1 cellular context compared by ENCODE assay signal in the genomic region with DNA sequence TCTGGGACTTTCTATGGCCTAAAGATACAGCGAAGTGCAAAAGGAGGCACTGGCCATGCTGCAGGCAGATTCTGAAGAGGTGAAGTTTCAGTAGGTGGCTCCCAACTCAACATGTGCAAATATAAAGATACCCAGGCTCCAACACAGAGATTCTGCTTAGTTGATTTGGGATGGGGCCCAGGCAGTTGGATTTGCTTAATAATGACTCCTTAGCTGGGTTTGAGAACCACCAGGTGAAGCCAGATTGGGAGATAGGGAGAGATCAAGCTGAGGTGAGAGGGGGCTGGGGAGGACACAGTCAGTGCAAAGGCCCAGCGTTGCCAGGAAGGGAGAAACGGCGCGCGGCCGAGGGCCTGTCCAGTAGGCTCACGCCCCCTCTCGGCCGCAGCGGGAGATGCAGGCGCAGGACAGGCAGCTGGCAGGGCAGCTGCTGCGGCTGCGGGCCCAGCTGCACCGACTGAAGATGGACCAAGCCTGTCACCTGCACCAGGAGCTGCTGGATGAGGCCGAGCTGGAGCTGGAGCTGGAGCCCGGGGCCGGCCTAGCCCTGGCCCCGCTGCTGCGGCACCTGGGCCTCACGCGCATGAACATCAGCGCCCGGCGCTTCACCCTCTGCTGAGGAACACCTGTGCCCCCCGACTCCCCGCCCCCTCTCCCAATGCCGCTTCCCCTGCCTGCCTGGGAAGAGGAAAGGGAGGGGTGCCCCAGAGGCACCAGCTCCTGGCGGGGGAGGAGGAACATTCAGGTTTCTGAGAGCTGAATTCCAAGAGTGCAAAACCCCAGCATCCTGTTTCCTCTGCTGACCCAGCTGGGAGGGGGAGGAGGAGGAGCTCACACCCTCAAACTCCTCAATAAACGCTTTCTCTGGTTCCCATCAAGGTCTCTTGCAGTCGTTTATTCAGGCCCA.
TF ChIP-seq lines count a peak whose summit lies in the region.

No MANE protein-coding gene starts in this region.

TF ChIP-seq in HepG2, 621 proteins besides CTCF, POLR2A, EP300 and RAD21 (continued from another document and continues in another):
- TF ChIP-seq, protein P1, sequence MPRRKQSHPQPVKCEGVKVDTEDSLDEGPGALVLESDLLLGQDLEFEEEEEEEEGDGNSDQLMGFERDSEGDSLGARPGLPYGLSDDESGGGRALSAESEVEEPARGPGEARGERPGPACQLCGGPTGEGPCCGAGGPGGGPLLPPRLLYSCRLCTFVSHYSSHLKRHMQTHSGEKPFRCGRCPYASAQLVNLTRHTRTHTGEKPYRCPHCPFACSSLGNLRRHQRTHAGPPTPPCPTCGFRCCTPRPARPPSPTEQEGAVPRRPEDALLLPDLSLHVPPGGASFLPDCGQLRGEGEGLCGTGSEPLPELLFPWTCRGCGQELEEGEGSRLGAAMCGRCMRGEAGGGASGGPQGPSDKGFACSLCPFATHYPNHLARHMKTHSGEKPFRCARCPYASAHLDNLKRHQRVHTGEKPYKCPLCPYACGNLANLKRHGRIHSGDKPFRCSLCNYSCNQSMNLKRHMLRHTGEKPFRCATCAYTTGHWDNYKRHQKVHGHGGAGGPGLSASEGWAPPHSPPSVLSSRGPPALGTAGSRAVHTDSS (CRISPR knock-in tag; conservative IDR thresholded peaks at IDR 0.05): no peak
- TF ChIP-seq TEAD2 (CRISPR knock-in tag; IDR thresholded peaks at IDR 0.05) (no peak), ZNF3 (CRISPR knock-in tag; IDR thresholded peaks at IDR 0.05) (peak; percentile 65; the same call in 1 of the 2 replicates), HIC2 (CRISPR knock-in tag; IDR thresholded peaks at IDR 0.05; ENCODE audit: low read depth) (peak; percentile 63), ZNF772 (CRISPR knock-in tag; IDR thresholded peaks at IDR 0.05) (peak; percentile 76; the same call in 1 of the 2 replicates), IKZF4 (CRISPR knock-in tag; IDR thresholded peaks at IDR 0.05; ENCODE audit: borderline replicate concordance, low read depth, not compliant biosample characterization) (no peak), MIER3 (CRISPR knock-in tag; IDR thresholded peaks at IDR 0.05; ENCODE audit: borderline replicate concordance) (peak; percentile 54; the same call in 1 of the 2 replicates), ZNF788 (CRISPR knock-in tag; IDR thresholded peaks at IDR 0.05; ENCODE audit: borderline replicate concordance) (peak; percentile 81; the same call in 1 of the 2 replicates), ZNF44 (CRISPR knock-in tag; IDR thresholded peaks at IDR 0.05) (no peak), ZBTB8A (CRISPR knock-in tag; IDR thresholded peaks at IDR 0.05; ENCODE audit: borderline replicate concordance, low read depth) (no peak), ZFX (CRISPR knock-in tag; IDR thresholded peaks at IDR 0.05; ENCODE audit: low read depth) (peak; percentile 72; the same call in 1 of the 2 replicates), SKI (IDR thresholded peaks at IDR 0.05; ENCODE audit: partially characterized antibody) (peak; percentile 22), ZNF138 (CRISPR knock-in tag; IDR thresholded peaks at IDR 0.05; ENCODE audit: low read depth) (no peak), CBX1 (IDR thresholded peaks at IDR 0.05; ENCODE audit: low read depth) (peak; percentile 58), KLF6 (CRISPR knock-in tag; IDR thresholded peaks at IDR 0.05) (no peak), TAF1 (CRISPR knock-in tag; IDR thresholded peaks at IDR 0.05) (0 out of 2 replicates have a peak, but pooled peaks have one; percentile 6), ZBTB21 (CRISPR knock-in tag; IDR thresholded peaks at IDR 0.05) (no peak), RFX5 (IDR thresholded peaks at IDR 0.05; ENCODE audit: low read depth, low read length) (peak; percentile 47; the same call in 1 of the 2 replicates), CBX2 (IDR thresholded peaks at IDR 0.05; ENCODE audit: low read depth, low read length) (no peak), CBX2 (CRISPR knock-in tag; IDR thresholded peaks at IDR 0.05; ENCODE audit: low read depth) (no peak), ZZZ3 (CRISPR knock-in tag; IDR thresholded peaks at IDR 0.05; ENCODE audit: borderline replicate concordance) (no peak), HDAC1 (CRISPR knock-in tag; IDR thresholded peaks at IDR 0.05) (peak; percentile 56), ZNF263 (CRISPR knock-in tag; IDR thresholded peaks at IDR 0.05) (peak; percentile 25; the same call in 1 of the 2 replicates), THAP8 (CRISPR knock-in tag; IDR thresholded peaks at IDR 0.05; ENCODE audit: borderline replicate concordance) (0 out of 2 replicates have a peak, but pooled peaks have one; percentile 26), ZNF251 (CRISPR knock-in tag; IDR thresholded peaks at IDR 0.05) (no peak)
- TF ChIP-seq, protein P2, sequence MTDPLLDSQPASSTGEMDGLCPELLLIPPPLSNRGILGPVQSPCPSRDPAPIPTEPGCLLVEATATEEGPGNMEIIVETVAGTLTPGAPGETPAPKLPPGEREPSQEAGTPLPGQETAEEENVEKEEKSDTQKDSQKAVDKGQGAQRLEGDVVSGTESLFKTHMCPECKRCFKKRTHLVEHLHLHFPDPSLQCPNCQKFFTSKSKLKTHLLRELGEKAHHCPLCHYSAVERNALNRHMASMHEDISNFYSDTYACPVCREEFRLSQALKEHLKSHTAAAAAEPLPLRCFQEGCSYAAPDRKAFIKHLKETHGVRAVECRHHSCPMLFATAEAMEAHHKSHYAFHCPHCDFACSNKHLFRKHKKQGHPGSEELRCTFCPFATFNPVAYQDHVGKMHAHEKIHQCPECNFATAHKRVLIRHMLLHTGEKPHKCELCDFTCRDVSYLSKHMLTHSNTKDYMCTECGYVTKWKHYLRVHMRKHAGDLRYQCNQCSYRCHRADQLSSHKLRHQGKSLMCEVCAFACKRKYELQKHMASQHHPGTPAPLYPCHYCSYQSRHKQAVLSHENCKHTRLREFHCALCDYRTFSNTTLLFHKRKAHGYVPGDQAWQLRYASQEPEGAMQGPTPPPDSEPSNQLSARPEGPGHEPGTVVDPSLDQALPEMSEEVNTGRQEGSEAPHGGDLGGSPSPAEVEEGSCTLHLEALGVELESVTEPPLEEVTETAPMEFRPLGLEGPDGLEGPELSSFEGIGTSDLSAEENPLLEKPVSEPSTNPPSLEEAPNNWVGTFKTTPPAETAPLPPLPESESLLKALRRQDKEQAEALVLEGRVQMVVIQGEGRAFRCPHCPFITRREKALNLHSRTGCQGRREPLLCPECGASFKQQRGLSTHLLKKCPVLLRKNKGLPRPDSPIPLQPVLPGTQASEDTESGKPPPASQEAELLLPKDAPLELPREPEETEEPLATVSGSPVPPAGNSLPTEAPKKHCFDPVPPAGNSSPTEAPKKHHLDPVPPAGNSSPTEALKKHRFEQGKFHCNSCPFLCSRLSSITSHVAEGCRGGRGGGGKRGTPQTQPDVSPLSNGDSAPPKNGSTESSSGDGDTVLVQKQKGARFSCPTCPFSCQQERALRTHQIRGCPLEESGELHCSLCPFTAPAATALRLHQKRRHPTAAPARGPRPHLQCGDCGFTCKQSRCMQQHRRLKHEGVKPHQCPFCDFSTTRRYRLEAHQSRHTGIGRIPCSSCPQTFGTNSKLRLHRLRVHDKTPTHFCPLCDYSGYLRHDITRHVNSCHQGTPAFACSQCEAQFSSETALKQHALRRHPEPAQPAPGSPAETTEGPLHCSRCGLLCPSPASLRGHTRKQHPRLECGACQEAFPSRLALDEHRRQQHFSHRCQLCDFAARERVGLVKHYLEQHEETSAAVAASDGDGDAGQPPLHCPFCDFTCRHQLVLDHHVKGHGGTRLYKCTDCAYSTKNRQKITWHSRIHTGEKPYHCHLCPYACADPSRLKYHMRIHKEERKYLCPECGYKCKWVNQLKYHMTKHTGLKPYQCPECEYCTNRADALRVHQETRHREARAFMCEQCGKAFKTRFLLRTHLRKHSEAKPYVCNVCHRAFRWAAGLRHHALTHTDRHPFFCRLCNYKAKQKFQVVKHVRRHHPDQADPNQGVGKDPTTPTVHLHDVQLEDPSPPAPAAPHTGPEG (CRISPR knock-in tag; IDR thresholded peaks at IDR 0.05): no peak; the same call in 1 of the 2 replicates
- TF ChIP-seq, protein P3, sequence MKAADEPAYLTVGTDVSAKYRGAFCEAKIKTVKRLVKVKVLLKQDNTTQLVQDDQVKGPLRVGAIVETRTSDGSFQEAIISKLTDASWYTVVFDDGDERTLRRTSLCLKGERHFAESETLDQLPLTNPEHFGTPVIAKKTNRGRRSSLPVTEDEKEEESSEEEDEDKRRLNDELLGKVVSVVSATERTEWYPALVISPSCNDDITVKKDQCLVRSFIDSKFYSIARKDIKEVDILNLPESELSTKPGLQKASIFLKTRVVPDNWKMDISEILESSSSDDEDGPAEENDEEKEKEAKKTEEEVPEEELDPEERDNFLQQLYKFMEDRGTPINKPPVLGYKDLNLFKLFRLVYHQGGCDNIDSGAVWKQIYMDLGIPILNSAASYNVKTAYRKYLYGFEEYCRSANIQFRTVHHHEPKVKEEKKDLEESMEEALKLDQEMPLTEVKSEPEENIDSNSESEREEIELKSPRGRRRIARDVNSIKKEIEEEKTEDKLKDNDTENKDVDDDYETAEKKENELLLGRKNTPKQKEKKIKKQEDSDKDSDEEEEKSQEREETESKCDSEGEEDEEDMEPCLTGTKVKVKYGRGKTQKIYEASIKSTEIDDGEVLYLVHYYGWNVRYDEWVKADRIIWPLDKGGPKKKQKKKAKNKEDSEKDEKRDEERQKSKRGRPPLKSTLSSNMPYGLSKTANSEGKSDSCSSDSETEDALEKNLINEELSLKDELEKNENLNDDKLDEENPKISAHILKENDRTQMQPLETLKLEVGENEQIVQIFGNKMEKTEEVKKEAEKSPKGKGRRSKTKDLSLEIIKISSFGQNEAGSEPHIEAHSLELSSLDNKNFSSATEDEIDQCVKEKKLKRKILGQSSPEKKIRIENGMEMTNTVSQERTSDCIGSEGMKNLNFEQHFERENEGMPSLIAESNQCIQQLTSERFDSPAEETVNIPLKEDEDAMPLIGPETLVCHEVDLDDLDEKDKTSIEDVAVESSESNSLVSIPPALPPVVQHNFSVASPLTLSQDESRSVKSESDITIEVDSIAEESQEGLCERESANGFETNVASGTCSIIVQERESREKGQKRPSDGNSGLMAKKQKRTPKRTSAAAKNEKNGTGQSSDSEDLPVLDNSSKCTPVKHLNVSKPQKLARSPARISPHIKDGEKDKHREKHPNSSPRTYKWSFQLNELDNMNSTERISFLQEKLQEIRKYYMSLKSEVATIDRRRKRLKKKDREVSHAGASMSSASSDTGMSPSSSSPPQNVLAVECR (CRISPR knock-in tag; IDR thresholded peaks at IDR 0.05; ENCODE audit: borderline replicate concordance): peak; percentile 57; the same call in 1 of the 2 replicates
- TF ChIP-seq, protein P4, sequence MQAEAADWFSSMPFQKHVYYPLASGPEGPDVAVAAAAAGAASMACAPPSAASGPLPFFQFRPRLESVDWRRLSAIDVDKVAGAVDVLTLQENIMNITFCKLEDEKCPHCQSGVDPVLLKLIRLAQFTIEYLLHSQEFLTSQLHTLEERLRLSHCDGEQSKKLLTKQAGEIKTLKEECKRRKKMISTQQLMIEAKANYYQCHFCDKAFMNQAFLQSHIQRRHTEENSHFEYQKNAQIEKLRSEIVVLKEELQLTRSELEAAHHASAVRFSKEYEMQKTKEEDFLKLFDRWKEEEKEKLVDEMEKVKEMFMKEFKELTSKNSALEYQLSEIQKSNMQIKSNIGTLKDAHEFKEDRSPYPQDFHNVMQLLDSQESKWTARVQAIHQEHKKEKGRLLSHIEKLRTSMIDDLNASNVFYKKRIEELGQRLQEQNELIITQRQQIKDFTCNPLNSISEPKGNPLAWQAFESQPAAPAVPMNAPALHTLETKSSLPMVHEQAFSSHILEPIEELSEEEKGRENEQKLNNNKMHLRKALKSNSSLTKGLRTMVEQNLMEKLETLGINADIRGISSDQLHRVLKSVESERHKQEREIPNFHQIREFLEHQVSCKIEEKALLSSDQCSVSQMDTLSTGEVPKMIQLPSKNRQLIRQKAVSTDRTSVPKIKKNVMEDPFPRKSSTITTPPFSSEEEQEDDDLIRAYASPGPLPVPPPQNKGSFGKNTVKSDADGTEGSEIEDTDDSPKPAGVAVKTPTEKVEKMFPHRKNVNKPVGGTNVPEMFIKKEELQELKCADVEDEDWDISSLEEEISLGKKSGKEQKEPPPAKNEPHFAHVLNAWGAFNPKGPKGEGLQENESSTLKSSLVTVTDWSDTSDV (CRISPR knock-in tag; IDR thresholded peaks at IDR 0.05): no peak
- TF ChIP-seq, protein P5, sequence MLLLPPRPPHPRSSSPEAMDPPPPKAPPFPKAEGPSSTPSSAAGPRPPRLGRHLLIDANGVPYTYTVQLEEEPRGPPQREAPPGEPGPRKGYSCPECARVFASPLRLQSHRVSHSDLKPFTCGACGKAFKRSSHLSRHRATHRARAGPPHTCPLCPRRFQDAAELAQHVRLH (CRISPR knock-in tag; IDR thresholded peaks at IDR 0.05; ENCODE audit: borderline replicate concordance, low read depth): 0 out of 2 replicates have a peak, but pooled peaks have one; percentile 36
- TF ChIP-seq, protein P6, sequence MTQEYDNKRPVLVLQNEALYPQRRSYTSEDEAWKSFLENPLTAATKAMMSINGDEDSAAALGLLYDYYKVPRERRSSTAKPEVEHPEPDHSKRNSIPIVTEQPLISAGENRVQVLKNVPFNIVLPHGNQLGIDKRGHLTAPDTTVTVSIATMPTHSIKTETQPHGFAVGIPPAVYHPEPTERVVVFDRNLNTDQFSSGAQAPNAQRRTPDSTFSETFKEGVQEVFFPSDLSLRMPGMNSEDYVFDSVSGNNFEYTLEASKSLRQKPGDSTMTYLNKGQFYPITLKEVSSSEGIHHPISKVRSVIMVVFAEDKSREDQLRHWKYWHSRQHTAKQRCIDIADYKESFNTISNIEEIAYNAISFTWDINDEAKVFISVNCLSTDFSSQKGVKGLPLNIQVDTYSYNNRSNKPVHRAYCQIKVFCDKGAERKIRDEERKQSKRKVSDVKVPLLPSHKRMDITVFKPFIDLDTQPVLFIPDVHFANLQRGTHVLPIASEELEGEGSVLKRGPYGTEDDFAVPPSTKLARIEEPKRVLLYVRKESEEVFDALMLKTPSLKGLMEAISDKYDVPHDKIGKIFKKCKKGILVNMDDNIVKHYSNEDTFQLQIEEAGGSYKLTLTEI (CRISPR knock-in tag; conservative IDR thresholded peaks at IDR 0.05): no peak
- TF ChIP-seq, protein P7, sequence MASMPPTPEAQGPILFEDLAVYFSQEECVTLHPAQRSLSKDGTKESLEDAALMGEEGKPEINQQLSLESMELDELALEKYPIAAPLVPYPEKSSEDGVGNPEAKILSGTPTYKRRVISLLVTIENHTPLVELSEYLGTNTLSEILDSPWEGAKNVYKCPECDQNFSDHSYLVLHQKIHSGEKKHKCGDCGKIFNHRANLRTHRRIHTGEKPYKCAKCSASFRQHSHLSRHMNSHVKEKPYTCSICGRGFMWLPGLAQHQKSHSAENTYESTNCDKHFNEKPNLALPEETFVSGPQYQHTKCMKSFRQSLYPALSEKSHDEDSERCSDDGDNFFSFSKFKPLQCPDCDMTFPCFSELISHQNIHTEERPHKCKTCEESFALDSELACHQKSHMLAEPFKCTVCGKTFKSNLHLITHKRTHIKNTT (CRISPR knock-in tag; IDR thresholded peaks at IDR 0.05): no peak
